ENCODE assay signal across 8 cellular contexts in genomic region chrX:153829799-153830631, GRCh38. TPM values are rescaled to one million over a fixed set of nuclear protein-coding genes. Genes with fewer than 3 reads are reported as not detected.
A peak's percentile ranks its signal among the peaks of the same experiment; 100 is the strongest.
DNase-seq lines count a peak whose midpoint lies in the region; ATAC-seq and TF ChIP-seq lines count a peak whose summit lies in the region.

Gene PDZD4, minus strand, starts transcription at chrX:153830544. Its CDS starts 246 bp downstream, at chrX:153830298.

- H3K9me2 ChIP-seq in OCI-LY7 (ENCODE audit: insufficient read depth, low read length) = no peaks in the 10 kb centered on the region

- peaks cover 7% of the 10 kb centered on the region; the same call in 1 of the 2 replicates for H3K36me3 Mint-ChIP-seq in WTC11

- ATAC-seq in WTC11 (peak; percentile 22), foreskin keratinocyte (no peak)

- no peak for TF ChIP-seq CTCF in WTC11 (IDR thresholded peaks at IDR 0.05)
- TF ChIP-seq CTCF in right atrium auricular region (IDR thresholded peaks at IDR 0.05) = no peak
- no peak for TF ChIP-seq CTCF in spleen (IDR thresholded peaks at IDR 0.05 in 8 of 11, conservative IDR thresholded peaks at IDR 0.05 in 3 of 11)
- TF ChIP-seq CTCF in OCI-LY7 (conservative IDR thresholded peaks at IDR 0.05; ENCODE audit: low read length) = no peak
- TF ChIP-seq CTCF in foreskin keratinocyte (conservative IDR thresholded peaks at IDR 0.05) = no peak

- DNase-seq in DMS53 (lab: John Stamatoyannopoulos, UW) (peak; percentile 58), DMS53 treated with DMSO at 0.1 percent for 48 hours (lab: John Stamatoyannopoulos, UW; ENCODE audit: unreplicated experiment) (no peak), WTC11 (ENCODE audit: low spot score) (peak; percentile 37), right atrium auricular region (ENCODE audit: low spot score) (no peak), spleen (peak; percentile 70), HT-29 (ENCODE audit: low spot score) (no peak), OCI-LY7 (ENCODE audit: low spot score) (no peak), foreskin keratinocyte (no peak)

- no peaks in the 10 kb centered on the region for H4K20me1 ChIP-seq in OCI-LY7 (ENCODE audit: insufficient read depth, low read length)

- CTCF ChIA-PET in WTC11 (lab: Charles Lee) (interaction anchor here (0.9 kb wide), 1 partner anchor 11 kb away, joined by 4 read pairs; no protein-coding TSS in a partner anchor), OCI-LY7 (lab: Charles Lee; ENCODE audit: unreplicated experiment) (no interaction called here)

- no peak within 1 kb of the TSS for H3K4me2 ChIP-seq in OCI-LY7 (ENCODE audit: low read length)

- H2AFZ ChIP-seq in OCI-LY7 (ENCODE audit: low read length) = no peak within 1 kb of the TSS

- POLR2A ChIA-PET in WTC11 (lab: Charles Lee) (no interaction called here), OCI-LY7 (lab: Charles Lee) (no interaction called here)

- no peak within 1 kb of the TSS for H3K27ac Mint-ChIP-seq in WTC11

- H3K9me3 Mint-ChIP-seq in WTC11 = no peaks in the 10 kb centered on the region

- TF ChIP-seq POLR2A in spleen (IDR thresholded peaks at IDR 0.05) = no peak

- H3K4me1 ChIP-seq in right atrium auricular region = peaks cover 0 to 16% of the 10 kb centered on the region in 2 donors
- H3K4me1 ChIP-seq in spleen = peaks cover 0 to 26% (median 11%) of the 10 kb centered on the region in 6 donors
- no peaks in the 10 kb centered on the region for H3K4me1 ChIP-seq in OCI-LY7 (ENCODE audit: insufficient read depth, low read length, poor library complexity, severe bottlenecking)
- H3K4me1 ChIP-seq in foreskin keratinocyte = no peaks in the 10 kb centered on the region

- intact Hi-C loops in spleen (cut with DNase I; ENCODE audit: low total_unique reads) (loop anchor here (10.0 kb wide), 1 partner anchor 65 kb away; no protein-coding TSS in a partner anchor), OCI-LY7 (cut with micrococcal nuclease; ENCODE audit: unreplicated experiment) (loop anchor here (10.0 kb wide), 2 partner anchors 55 to 65 kb away; partner anchors contain the start of genes L1CAM and PLXNB3)

- H3K9me3 ChIP-seq in right atrium auricular region (no peaks in the 10 kb centered on the region), spleen (peaks cover 0 to 5% (median 0%) of the 10 kb centered on the region in 8 donors), OCI-LY7 (ENCODE audit: low read length) (no peaks in the 10 kb centered on the region)

- H3K4me3 ChIP-seq in right atrium auricular region (peak within 1 kb of the TSS; percentile 25 to 51), spleen (peak within 1 kb of the TSS; percentile 10 to 68 (median 41)), OCI-LY7 (ENCODE audit: low read depth, low read length, poor library complexity, severe bottlenecking) (no peak within 1 kb of the TSS)

- no TSS peak for BruUV-seq in OCI-LY7 (replicated peaks; lab: Mats Ljungman, UMichigan)

- H3K27me3 ChIP-seq in right atrium auricular region = peaks cover 0 to 11% of the 10 kb centered on the region in 2 donors
- H3K27me3 ChIP-seq in spleen (replicated peaks in 1 of 7) = peaks cover 6 to 69% (median 31%) of the 10 kb centered on the region in 7 donors
- peaks cover 55% of the 10 kb centered on the region for H3K27me3 ChIP-seq in foreskin keratinocyte

- H3K36me3 ChIP-seq in right atrium auricular region = no peaks in the 10 kb centered on the region
- no peaks in the 10 kb centered on the region for H3K36me3 ChIP-seq in spleen
- H3K36me3 ChIP-seq in OCI-LY7 (ENCODE audit: insufficient read depth, low read length) = no peaks in the 10 kb centered on the region

- H3K27ac ChIP-seq in right atrium auricular region (no peak within 1 kb of the TSS), spleen (peak within 1 kb of the TSS in 3 of 8 donors; percentile 49 to 59 (median 58)), OCI-LY7 (ENCODE audit: low read depth, low read length, poor library complexity, severe bottlenecking) (no peak within 1 kb of the TSS), foreskin keratinocyte (no peak within 1 kb of the TSS)

- 0 to 37% (median 1%) methylated on average over 2 to 96 of the region's 96 CpGs for WGBS in spleen, 5 donors

- peaks cover 39% of the 10 kb centered on the region for H3K4me1 Mint-ChIP-seq in WTC11

- H3K27me3 Mint-ChIP-seq in WTC11 (ENCODE audit: low read depth) = peaks cover 3% of the 10 kb centered on the region; the same call in 1 of the 2 replicates

- peak within 1 kb of the TSS; percentile 75 for H3K4me3 Mint-ChIP-seq in WTC11

- no peaks in the 10 kb centered on the region for H3K79me2 ChIP-seq in OCI-LY7 (ENCODE audit: insufficient read depth, low read depth, low read length)

TF ChIP-seq in WTC11, 78 proteins besides CTCF, POLR2A, EP300 and RAD21:
- TF ChIP-seq ZMAT4 (CRISPR knock-in tag; IDR thresholded peaks at IDR 0.05) = no peak
- TF ChIP-seq ZNF121 (CRISPR knock-in tag; IDR thresholded peaks at IDR 0.05) = no peak
- TF ChIP-seq MYBL2 (CRISPR knock-in tag; IDR thresholded peaks at IDR 0.05) = 0 out of 2 replicates have a peak, but pooled peaks have one; percentile 49
- TF ChIP-seq TEAD4 (CRISPR knock-in tag; IDR thresholded peaks at IDR 0.05) = no peak
- no peak for TF ChIP-seq ZSCAN18 (CRISPR knock-in tag; IDR thresholded peaks at IDR 0.05)
- no peak for TF ChIP-seq E2F4 (CRISPR knock-in tag; IDR thresholded peaks at IDR 0.05; ENCODE audit: borderline replicate concordance, low read depth)
- TF ChIP-seq ZNF671 (CRISPR knock-in tag; IDR thresholded peaks at IDR 0.05) = no peak
- TF ChIP-seq KAT7 (CRISPR knock-in tag; IDR thresholded peaks at IDR 0.05; ENCODE audit: borderline replicate concordance) = peak; percentile 58; the same call in 1 of the 2 replicates
- TF ChIP-seq RORB (CRISPR knock-in tag; IDR thresholded peaks at IDR 0.05) = no peak
TF ChIP-seq in WTC11: peak in this region for 2.

RNA-seq across cellular contexts. Expression of gene PDZD4, which starts in this region (rescaled TPM):
- total RNA-seq in WTC11 (2021) (120 to 175 TPM (median 161 TPM) in 3 replicates), right atrium auricular region (1 to 10 TPM; 2.1 to 7.1 TPM), spleen (10 to 100 TPM in 5 of 7 donors, 1 to 10 TPM in 2; 6.4 to 15.4 (median 10.7) TPM), OCI-LY7 (2022) (not detected in 2 replicates), foreskin keratinocyte (0.04 and 0.07 TPM in 2 replicates)
- polyA plus RNA-seq in spleen (10 to 100 TPM in 1 of 3 donors, 1 to 10 TPM in 2; 3.7 to 21.8 (median 9.4) TPM), foreskin keratinocyte (0.03 and 0.07 TPM in 2 replicates)
- total RNA-seq in HT-29 (2014; rRNA removed; shearing (Covaris generic)) = 0.33 TPM in 1 of 2 replicates, not detected in the other
- not detected in 2 replicates for total RNA-seq in OCI-LY7 (2014; rRNA removed; shearing (Covaris generic))

Comparison
In these comparisons a context has a peak if more than half of its experiments do, and no peak if none do; other contexts are left out.
1. DNase-seq: peak in DMS53 (single experiment), WTC11 (single experiment) and spleen (single experiment); none in DMS53 treated with DMSO at 0.1 percent for 48 hours (single experiment), right atrium auricular region (single experiment), HT-29 (single experiment), OCI-LY7 (single experiment) and foreskin keratinocyte (0 of 2).